ENCODE assay signal across 1 cellular context in the genomic region with DNA sequence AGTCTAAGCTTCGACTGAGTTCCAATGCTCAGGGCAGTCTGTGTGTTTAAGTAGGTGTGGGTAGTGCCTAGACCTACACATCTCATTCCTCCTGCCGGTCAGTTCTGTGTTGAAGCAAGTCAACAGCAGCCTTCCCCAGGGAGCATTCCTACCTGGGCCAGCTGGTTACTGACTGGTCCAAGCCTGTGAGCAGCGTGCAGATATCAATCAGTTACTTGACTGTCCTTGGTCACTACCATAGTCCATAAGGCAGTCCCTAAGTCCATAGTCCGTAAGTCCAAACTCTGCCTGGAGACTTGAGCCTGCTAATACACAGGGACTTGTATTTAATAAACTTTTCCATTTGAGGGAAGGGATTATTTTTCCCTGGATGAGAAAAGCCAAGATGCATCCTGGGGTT.
TF ChIP-seq lines count a peak whose summit lies in the region.

No MANE protein-coding gene starts in this region.

TF ChIP-seq in H1, 55 proteins besides CTCF, POLR2A, EP300 and RAD21 (continued from another document):
- TF ChIP-seq, protein P1, sequence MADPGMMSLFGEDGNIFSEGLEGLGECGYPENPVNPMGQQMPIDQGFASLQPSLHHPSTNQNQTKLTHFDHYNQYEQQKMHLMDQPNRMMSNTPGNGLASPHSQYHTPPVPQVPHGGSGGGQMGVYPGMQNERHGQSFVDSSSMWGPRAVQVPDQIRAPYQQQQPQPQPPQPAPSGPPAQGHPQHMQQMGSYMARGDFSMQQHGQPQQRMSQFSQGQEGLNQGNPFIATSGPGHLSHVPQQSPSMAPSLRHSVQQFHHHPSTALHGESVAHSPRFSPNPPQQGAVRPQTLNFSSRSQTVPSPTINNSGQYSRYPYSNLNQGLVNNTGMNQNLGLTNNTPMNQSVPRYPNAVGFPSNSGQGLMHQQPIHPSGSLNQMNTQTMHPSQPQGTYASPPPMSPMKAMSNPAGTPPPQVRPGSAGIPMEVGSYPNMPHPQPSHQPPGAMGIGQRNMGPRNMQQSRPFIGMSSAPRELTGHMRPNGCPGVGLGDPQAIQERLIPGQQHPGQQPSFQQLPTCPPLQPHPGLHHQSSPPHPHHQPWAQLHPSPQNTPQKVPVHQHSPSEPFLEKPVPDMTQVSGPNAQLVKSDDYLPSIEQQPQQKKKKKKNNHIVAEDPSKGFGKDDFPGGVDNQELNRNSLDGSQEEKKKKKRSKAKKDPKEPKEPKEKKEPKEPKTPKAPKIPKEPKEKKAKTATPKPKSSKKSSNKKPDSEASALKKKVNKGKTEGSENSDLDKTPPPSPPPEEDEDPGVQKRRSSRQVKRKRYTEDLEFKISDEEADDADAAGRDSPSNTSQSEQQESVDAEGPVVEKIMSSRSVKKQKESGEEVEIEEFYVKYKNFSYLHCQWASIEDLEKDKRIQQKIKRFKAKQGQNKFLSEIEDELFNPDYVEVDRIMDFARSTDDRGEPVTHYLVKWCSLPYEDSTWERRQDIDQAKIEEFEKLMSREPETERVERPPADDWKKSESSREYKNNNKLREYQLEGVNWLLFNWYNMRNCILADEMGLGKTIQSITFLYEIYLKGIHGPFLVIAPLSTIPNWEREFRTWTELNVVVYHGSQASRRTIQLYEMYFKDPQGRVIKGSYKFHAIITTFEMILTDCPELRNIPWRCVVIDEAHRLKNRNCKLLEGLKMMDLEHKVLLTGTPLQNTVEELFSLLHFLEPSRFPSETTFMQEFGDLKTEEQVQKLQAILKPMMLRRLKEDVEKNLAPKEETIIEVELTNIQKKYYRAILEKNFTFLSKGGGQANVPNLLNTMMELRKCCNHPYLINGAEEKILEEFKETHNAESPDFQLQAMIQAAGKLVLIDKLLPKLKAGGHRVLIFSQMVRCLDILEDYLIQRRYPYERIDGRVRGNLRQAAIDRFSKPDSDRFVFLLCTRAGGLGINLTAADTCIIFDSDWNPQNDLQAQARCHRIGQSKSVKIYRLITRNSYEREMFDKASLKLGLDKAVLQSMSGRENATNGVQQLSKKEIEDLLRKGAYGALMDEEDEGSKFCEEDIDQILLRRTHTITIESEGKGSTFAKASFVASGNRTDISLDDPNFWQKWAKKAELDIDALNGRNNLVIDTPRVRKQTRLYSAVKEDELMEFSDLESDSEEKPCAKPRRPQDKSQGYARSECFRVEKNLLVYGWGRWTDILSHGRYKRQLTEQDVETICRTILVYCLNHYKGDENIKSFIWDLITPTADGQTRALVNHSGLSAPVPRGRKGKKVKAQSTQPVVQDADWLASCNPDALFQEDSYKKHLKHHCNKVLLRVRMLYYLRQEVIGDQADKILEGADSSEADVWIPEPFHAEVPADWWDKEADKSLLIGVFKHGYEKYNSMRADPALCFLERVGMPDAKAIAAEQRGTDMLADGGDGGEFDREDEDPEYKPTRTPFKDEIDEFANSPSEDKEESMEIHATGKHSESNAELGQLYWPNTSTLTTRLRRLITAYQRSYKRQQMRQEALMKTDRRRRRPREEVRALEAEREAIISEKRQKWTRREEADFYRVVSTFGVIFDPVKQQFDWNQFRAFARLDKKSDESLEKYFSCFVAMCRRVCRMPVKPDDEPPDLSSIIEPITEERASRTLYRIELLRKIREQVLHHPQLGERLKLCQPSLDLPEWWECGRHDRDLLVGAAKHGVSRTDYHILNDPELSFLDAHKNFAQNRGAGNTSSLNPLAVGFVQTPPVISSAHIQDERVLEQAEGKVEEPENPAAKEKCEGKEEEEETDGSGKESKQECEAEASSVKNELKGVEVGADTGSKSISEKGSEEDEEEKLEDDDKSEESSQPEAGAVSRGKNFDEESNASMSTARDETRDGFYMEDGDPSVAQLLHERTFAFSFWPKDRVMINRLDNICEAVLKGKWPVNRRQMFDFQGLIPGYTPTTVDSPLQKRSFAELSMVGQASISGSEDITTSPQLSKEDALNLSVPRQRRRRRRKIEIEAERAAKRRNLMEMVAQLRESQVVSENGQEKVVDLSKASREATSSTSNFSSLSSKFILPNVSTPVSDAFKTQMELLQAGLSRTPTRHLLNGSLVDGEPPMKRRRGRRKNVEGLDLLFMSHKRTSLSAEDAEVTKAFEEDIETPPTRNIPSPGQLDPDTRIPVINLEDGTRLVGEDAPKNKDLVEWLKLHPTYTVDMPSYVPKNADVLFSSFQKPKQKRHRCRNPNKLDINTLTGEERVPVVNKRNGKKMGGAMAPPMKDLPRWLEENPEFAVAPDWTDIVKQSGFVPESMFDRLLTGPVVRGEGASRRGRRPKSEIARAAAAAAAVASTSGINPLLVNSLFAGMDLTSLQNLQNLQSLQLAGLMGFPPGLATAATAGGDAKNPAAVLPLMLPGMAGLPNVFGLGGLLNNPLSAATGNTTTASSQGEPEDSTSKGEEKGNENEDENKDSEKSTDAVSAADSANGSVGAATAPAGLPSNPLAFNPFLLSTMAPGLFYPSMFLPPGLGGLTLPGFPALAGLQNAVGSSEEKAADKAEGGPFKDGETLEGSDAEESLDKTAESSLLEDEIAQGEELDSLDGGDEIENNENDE (IDR thresholded peaks at IDR 0.05; ENCODE audit: insufficient replicate concordance, low read length): no peak
- no peak for TF ChIP-seq NANOG (IDR thresholded peaks at IDR 0.05; ENCODE audit: insufficient read depth, low read depth, low read length, poor library complexity, severe bottlenecking)
- TF ChIP-seq BRCA1 (IDR thresholded peaks at IDR 0.05; ENCODE audit: low read depth, low read length): no peak
- TF ChIP-seq CREB1 (IDR thresholded peaks at IDR 0.05): no peak
- no peak for TF ChIP-seq HDAC2 (IDR thresholded peaks at IDR 0.05; ENCODE audit: borderline replicate concordance in 1 of 2, low read depth in 2 of 2, low read length in 2 of 2)
- no peak for TF ChIP-seq SRF (IDR thresholded peaks at IDR 0.05; ENCODE audit: low read depth, low read length)
- TF ChIP-seq SAP30 (IDR thresholded peaks at IDR 0.05; ENCODE audit: insufficient read depth, insufficient replicate concordance, low read length): no peak
- TF ChIP-seq, protein P2, sequence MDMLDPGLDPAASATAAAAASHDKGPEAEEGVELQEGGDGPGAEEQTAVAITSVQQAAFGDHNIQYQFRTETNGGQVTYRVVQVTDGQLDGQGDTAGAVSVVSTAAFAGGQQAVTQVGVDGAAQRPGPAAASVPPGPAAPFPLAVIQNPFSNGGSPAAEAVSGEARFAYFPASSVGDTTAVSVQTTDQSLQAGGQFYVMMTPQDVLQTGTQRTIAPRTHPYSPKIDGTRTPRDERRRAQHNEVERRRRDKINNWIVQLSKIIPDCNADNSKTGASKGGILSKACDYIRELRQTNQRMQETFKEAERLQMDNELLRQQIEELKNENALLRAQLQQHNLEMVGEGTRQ (IDR thresholded peaks at IDR 0.05; ENCODE audit: low read length): no peak
- no peak for TF ChIP-seq KDM5A (IDR thresholded peaks at IDR 0.05; ENCODE audit: low read length)
- no peak for TF ChIP-seq SP1 (IDR thresholded peaks at IDR 0.05; ENCODE audit: low read depth, low read length)
- no peak for TF ChIP-seq RBBP5 (IDR thresholded peaks at IDR 0.05; ENCODE audit: borderline replicate concordance, low read depth, low read length)
- no peak for TF ChIP-seq CBX5 (IDR thresholded peaks at IDR 0.05; ENCODE audit: low read depth, low read length)
- no peak for TF ChIP-seq RFX5 (IDR thresholded peaks at IDR 0.05; ENCODE audit: borderline replicate concordance, low read depth, low read length)
- TF ChIP-seq TBP (IDR thresholded peaks at IDR 0.05; ENCODE audit: low read depth, low read length): no peak
- no peak for TF ChIP-seq GABPA (IDR thresholded peaks at IDR 0.05; ENCODE audit: borderline replicate concordance, insufficient read depth, low read length)
TF ChIP-seq in H1: peak in this region for 0.
